In the genomic region with DNA sequence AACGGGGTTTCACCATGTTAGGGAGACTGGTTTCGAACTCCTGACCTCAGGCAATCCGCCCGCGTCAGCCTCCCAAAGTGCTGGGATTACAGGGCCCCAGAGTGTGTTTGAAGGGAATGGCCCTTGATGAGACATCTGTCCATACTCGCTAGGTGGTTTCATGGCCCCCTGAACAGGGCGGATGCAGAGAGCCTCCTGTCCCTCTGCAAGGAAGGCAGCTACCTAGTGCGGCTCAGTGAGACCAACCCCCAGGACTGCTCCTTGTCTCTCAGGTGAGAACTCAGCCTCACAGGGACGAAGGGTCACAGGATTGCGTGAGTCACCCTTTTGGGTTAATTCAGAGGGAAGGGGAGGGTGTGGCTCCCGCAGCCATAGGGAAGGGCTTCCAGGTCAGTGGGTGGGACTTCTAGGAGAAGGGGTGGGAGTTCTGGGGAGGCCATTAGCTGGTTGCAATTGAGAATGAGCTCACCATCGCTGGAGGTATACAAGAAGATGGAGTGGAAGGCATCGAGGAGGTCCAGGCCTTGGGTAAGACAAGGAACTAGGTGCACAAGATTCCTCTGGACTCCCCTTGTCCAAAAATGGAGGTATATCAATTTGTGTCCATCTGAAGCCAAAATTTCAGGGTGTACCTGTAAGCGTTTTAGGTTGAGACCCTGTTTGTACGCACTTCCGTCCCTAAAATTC, we compare ENCODE assay signal across 1 cellular context.
TF ChIP-seq lines count a peak whose summit lies in the region.

No MANE protein-coding gene starts in this region.

TF ChIP-seq in IMR-90, 13 proteins besides CTCF, POLR2A, EP300 and RAD21 (continued from another document):
- TF ChIP-seq, protein P1, sequence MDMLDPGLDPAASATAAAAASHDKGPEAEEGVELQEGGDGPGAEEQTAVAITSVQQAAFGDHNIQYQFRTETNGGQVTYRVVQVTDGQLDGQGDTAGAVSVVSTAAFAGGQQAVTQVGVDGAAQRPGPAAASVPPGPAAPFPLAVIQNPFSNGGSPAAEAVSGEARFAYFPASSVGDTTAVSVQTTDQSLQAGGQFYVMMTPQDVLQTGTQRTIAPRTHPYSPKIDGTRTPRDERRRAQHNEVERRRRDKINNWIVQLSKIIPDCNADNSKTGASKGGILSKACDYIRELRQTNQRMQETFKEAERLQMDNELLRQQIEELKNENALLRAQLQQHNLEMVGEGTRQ (IDR thresholded peaks at IDR 0.05; ENCODE audit: low read depth, low read length): no peak
- TF ChIP-seq CEBPB (IDR thresholded peaks at IDR 0.05; ENCODE audit: low read depth, low read length): no peak
- TF ChIP-seq, protein P2, sequence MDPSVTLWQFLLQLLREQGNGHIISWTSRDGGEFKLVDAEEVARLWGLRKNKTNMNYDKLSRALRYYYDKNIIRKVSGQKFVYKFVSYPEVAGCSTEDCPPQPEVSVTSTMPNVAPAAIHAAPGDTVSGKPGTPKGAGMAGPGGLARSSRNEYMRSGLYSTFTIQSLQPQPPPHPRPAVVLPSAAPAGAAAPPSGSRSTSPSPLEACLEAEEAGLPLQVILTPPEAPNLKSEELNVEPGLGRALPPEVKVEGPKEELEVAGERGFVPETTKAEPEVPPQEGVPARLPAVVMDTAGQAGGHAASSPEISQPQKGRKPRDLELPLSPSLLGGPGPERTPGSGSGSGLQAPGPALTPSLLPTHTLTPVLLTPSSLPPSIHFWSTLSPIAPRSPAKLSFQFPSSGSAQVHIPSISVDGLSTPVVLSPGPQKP (IDR thresholded peaks at IDR 0.05; ENCODE audit: borderline replicate concordance, low read depth, low read length): no peak
- TF ChIP-seq MAFK (IDR thresholded peaks at IDR 0.05; ENCODE audit: low read depth, low read length): no peak
- no peak for TF ChIP-seq SMC3 (IDR thresholded peaks at IDR 0.05; ENCODE audit: low read depth, low read length)
- no peak for TF ChIP-seq MXI1 (IDR thresholded peaks at IDR 0.05; ENCODE audit: borderline replicate concordance, low read depth, low read length)
- no peak for TF ChIP-seq CHD1 (IDR thresholded peaks at IDR 0.05; ENCODE audit: low read depth, low read length)
- TF ChIP-seq BHLHE40 (IDR thresholded peaks at IDR 0.05; ENCODE audit: low read depth, low read length): no peak
- no peak for TF ChIP-seq NFE2L2 (IDR thresholded peaks at IDR 0.05; ENCODE audit: low read depth, low read length)
- TF ChIP-seq MAZ (IDR thresholded peaks at IDR 0.05; ENCODE audit: borderline replicate concordance, low read depth, low read length): no peak
